9 cellular contexts compared by ENCODE assay signal in genomic region chr5:181167814-181168488, GRCh38. TPM values are rescaled to one million over a fixed set of nuclear protein-coding genes. Genes with fewer than 3 reads are reported as not detected.
A peak's percentile ranks its signal among the peaks of the same experiment; 100 is the strongest.
DNase-seq lines count a peak whose midpoint lies in the region; ATAC-seq and TF ChIP-seq lines count a peak whose summit lies in the region.
"Had no signal": no experiment of that assay in that cellular context is flagged by ENCODE, and none has a peak within 500 bp of the region (broad histone marks: within the 10 kb centered on the region; RNA-seq: fewer than 3 reads in every experiment).

No MANE protein-coding gene starts in this region.

- H3K4me1 Mint-ChIP-seq in activated CD4-positive, alpha-beta memory T cell treated with anti-CD3 and anti-CD28 coated beads for 36 hours (ENCODE audit: low read depth) = peaks cover 57% of the 10 kb centered on the region
- H3K4me1 Mint-ChIP-seq in mesothelial cell of epicardium = peaks cover 30% of the 10 kb centered on the region

- TF ChIP-seq CTCF in mesothelial cell of epicardium (IDR thresholded peaks at IDR 0.05; ENCODE audit: unreplicated experiment) = peak; percentile 48

- ATAC-seq in GM21619 (IDR thresholded peaks at IDR 0.05; ENCODE audit: unreplicated experiment) (no peak), left lobe of liver (no peak), HG03460 (IDR thresholded peaks at IDR 0.05; ENCODE audit: unreplicated experiment) (no peak)

- CTCF ChIA-PET in activated CD4-positive, alpha-beta memory T cell treated with anti-CD3 and anti-CD28 coated beads for 36 hours (lab: Charles Lee) = interaction anchor here (0.8 to 1.8 kb wide), 4 partner anchors 11 to 39 kb away, joined by 3 to 9 read pairs (median 3); no protein-coding TSS in a partner anchor

- POLR2A ChIA-PET in activated CD4-positive, alpha-beta memory T cell treated with anti-CD3 and anti-CD28 coated beads for 36 hours (lab: Charles Lee) = no interaction called here

- peaks cover 71% of the 10 kb centered on the region for H3K27me3 Mint-ChIP-seq in activated CD4-positive, alpha-beta memory T cell treated with anti-CD3 and anti-CD28 coated beads for 36 hours
- peaks cover 99% of the 10 kb centered on the region for H3K27me3 Mint-ChIP-seq in mesothelial cell of epicardium (ENCODE audit: low read depth)

- intact Hi-C loops in activated CD4-positive, alpha-beta memory T cell treated with anti-CD3 and anti-CD28 coated beads for 36 hours (cut with micrococcal nuclease) = loop anchor here (2.0 kb wide), 1 partner anchor 15 kb away; no protein-coding TSS in a partner anchor

- H3K27ac Mint-ChIP-seq in activated CD4-positive, alpha-beta memory T cell treated with anti-CD3 and anti-CD28 coated beads for 36 hours = no peak overlapping the region
- no peak overlapping the region for H3K27ac Mint-ChIP-seq in mesothelial cell of epicardium

- no peak overlapping the region for H3K4me3 Mint-ChIP-seq in activated CD4-positive, alpha-beta memory T cell treated with anti-CD3 and anti-CD28 coated beads for 36 hours
- peak overlapping the region; percentile 4 for H3K4me3 Mint-ChIP-seq in mesothelial cell of epicardium

- H3K9me3 Mint-ChIP-seq in activated CD4-positive, alpha-beta memory T cell treated with anti-CD3 and anti-CD28 coated beads for 36 hours = no peaks in the 10 kb centered on the region
- no peaks in the 10 kb centered on the region for H3K9me3 Mint-ChIP-seq in mesothelial cell of epicardium

- peaks cover 2% of the 10 kb centered on the region for H3K36me3 Mint-ChIP-seq in activated CD4-positive, alpha-beta memory T cell treated with anti-CD3 and anti-CD28 coated beads for 36 hours
- no peaks in the 10 kb centered on the region for H3K36me3 Mint-ChIP-seq in mesothelial cell of epicardium

- DNase-seq in NCI-H2081 (lab: John Stamatoyannopoulos, UW) = peak; percentile 35 to 45
- DNase-seq in NCI-H2081 treated with DMSO at 0.1 percent for 48 hours (lab: John Stamatoyannopoulos, UW) = no peak
- peak; percentile 80 for DNase-seq in HuH-7 (ENCODE audit: low spot score)
- DNase-seq in activated CD4-positive, alpha-beta memory T cell treated with anti-CD3 and anti-CD28 coated beads for 36 hours = peak; percentile 54
- DNase-seq in mesothelial cell of epicardium (ENCODE audit: low spot score in 2 of 2, unreplicated experiment in 2 of 2) = peak in 1 of 2 experiments; percentile 53
- DNase-seq in left lobe of liver (ENCODE audit: low spot score) = no peak
- DNase-seq: NCI-H226 had no signal

RNA-seq across cellular contexts. Expression of gene OR2V2, which starts 20.6 kb away (rescaled TPM):
- not detected for total RNA-seq in activated CD4-positive, alpha-beta memory T cell treated with anti-CD3 and anti-CD28 coated beads for 36 hours
- not detected in 3 replicates for total RNA-seq in mesothelial cell of epicardium
- total RNA-seq in left lobe of liver = not detected

RNA-seq across cellular contexts. Expression of gene OR2V1, which starts 37.0 kb away (rescaled TPM):
- not detected for total RNA-seq in activated CD4-positive, alpha-beta memory T cell treated with anti-CD3 and anti-CD28 coated beads for 36 hours
- total RNA-seq in mesothelial cell of epicardium (not detected in 3 replicates), left lobe of liver (not detected)

RNA-seq across cellular contexts. Expression of gene TRIM7, which starts 37.0 kb away (rescaled TPM):
- 1 to 10 TPM; 2.9 to 3.5 TPM for total RNA-seq in activated CD4-positive, alpha-beta memory T cell treated with anti-CD3 and anti-CD28 coated beads for 36 hours
- 0.57 to 0.72 TPM (median 0.62 TPM) in 3 replicates for total RNA-seq in mesothelial cell of epicardium
- 0.23 TPM for total RNA-seq in left lobe of liver

RNA-seq across cellular contexts. Expression of gene TRIM41, which starts 55.1 kb away (rescaled TPM):
- 10 to 100 TPM; 35.3 to 36.4 TPM for total RNA-seq in activated CD4-positive, alpha-beta memory T cell treated with anti-CD3 and anti-CD28 coated beads for 36 hours
- total RNA-seq in mesothelial cell of epicardium (27.9 to 28.1 TPM (median 27.9 TPM) in 3 replicates), left lobe of liver (23.0 TPM)

Comparison
In these comparisons a context has a peak if more than half of its experiments do, and no peak if none do; other contexts are left out.
1. DNase-seq: peak in NCI-H2081 (2 of 2), HuH-7 (single experiment) and activated CD4-positive, alpha-beta memory T cell treated with anti-CD3 and anti-CD28 coated beads for 36 hours (single experiment); none in NCI-H2081 treated with DMSO at 0.1 percent for 48 hours (single experiment) and left lobe of liver (single experiment).